Comparison of ENCODE assay signal across 8 cellular contexts in genomic region chr9:135908334-135909204, GRCh38. TPM values are rescaled to one million over a fixed set of nuclear protein-coding genes. Genes with fewer than 3 reads are reported as not detected.
DNase-seq lines count a peak whose midpoint lies in the region; ATAC-seq, FAIRE-seq and TF ChIP-seq lines count a peak whose summit lies in the region.

No MANE protein-coding gene starts in this region.

- peaks cover 39% of the 10 kb centered on the region for H3K4me1 Mint-ChIP-seq in MCF 10A (ENCODE audit: insufficient read depth, unreplicated experiment)

- ATAC-seq in IMR-90 (ENCODE audit: low read depth), result no peak
- ATAC-seq in HG03280 (IDR thresholded peaks at IDR 0.05; ENCODE audit: unreplicated experiment), result no peak

- H3K4ac ChIP-seq in IMR-90 (ENCODE audit: low read depth, low read length) (peak overlapping the region; percentile 74; the same call in 1 of the 2 replicates), mesenchymal stem cell (ENCODE audit: low read depth in 1 of 2, low read length in 2 of 2) (peak overlapping the region; percentile 70 to 71)

- peaks cover 63% of the 10 kb centered on the region for H3K36me3 Mint-ChIP-seq in MCF 10A (ENCODE audit: insufficient read depth, unreplicated experiment)

- peaks cover 25 to 61% of the 10 kb centered on the region in 2 experiments for H3K79me1 ChIP-seq in IMR-90 (ENCODE audit: low read depth in 1 of 2, low read length in 2 of 2)
- peaks cover 27% of the 10 kb centered on the region for H3K79me1 ChIP-seq in mesenchymal stem cell (replicated peaks; ENCODE audit: low read length, poor library complexity, severe bottlenecking)

- TF ChIP-seq POLR2A in IMR-90 (IDR thresholded peaks at IDR 0.05; ENCODE audit: low read depth, low read length), result no peak

- H3K4me3 ChIP-seq in IMR-90 (ENCODE audit: insufficient read depth, low read depth, low read length) (peak overlapping the region; percentile 83), mesenchymal stem cell (ENCODE audit: insufficient read depth in 1 of 2, low read depth in 1 of 2, low read length in 2 of 2) (peak overlapping the region; percentile 73 to 90)

- no peak overlapping the region for H2BK15ac ChIP-seq in IMR-90 (ENCODE audit: low read depth, low read length)
- H2BK15ac ChIP-seq in mesenchymal stem cell (ENCODE audit: low read depth, poor library complexity, severe bottlenecking), result no peak overlapping the region

- peak overlapping the region; percentile 96 for H2AK9ac ChIP-seq in IMR-90 (replicated peaks; ENCODE audit: low read depth, low read length, poor library complexity)

- BruUV-seq in IMR-90 (replicated peaks; lab: Mats Ljungman, UMichigan) (TSS peak; percentile 21), MCF 10A (replicated peaks; lab: Mats Ljungman, UMichigan) (TSS peak; percentile 38)

- H3K9ac ChIP-seq in ES-I3 (ENCODE audit: low read depth, low read length) (peak overlapping the region; percentile 83), IMR-90 (ENCODE audit: low read depth, low read length) (peak overlapping the region; percentile 73; the same call in 1 of the 2 replicates), mesenchymal stem cell (ENCODE audit: low read length) (peak overlapping the region; percentile 73)

- no peaks in the 10 kb centered on the region for H3K27me3 Mint-ChIP-seq in MCF 10A (ENCODE audit: insufficient read depth, unreplicated experiment)

- peak overlapping the region; percentile 56 to 81; a peak in 2 of 4 replicates for H4K8ac ChIP-seq in IMR-90 (ENCODE audit: low read depth in 2 of 2, low read length in 2 of 2)
- peak overlapping the region; percentile 91 for H4K8ac ChIP-seq in mesenchymal stem cell (ENCODE audit: low read length)

- TF ChIP-seq RAD21 in IMR-90 (IDR thresholded peaks at IDR 0.05; ENCODE audit: low read length), result no peak

- H3K9me3 ChIP-seq in ES-I3 (ENCODE audit: control insufficient read depth, insufficient read depth, low read length) (no peaks in the 10 kb centered on the region; the same call in 1 of the 2 replicates), IMR-90 (ENCODE audit: control insufficient read depth, insufficient read depth, low read length) (peaks cover 7% of the 10 kb centered on the region), mesenchymal stem cell (ENCODE audit: control insufficient read depth, low read length) (peaks cover 15% of the 10 kb centered on the region)

- intact Hi-C loops in IMR-90 (cut with micrococcal nuclease) (no loop called here), MCF 10A (cut with micrococcal nuclease) (no loop called here)

- H3K4me2 ChIP-seq in IMR-90 (ENCODE audit: low read depth, low read length), result peak overlapping the region; percentile 81
- H3K4me2 ChIP-seq in mesenchymal stem cell (ENCODE audit: low read length, poor library complexity, severe bottlenecking), result peak overlapping the region; percentile 97

- H3K4me1 ChIP-seq in ES-I3 (ENCODE audit: insufficient read depth, low read length), result peaks cover 5% of the 10 kb centered on the region; the same call in 1 of the 2 replicates
- peaks cover 10% of the 10 kb centered on the region for H3K4me1 ChIP-seq in IMR-90 (ENCODE audit: control insufficient read depth, insufficient read depth, low read length)
- peaks cover 18% of the 10 kb centered on the region for H3K4me1 ChIP-seq in mesenchymal stem cell (ENCODE audit: control insufficient read depth, insufficient read depth, low read depth, low read length)

- H4K5ac ChIP-seq in IMR-90 (ENCODE audit: low read depth, low read length), result no peak overlapping the region; the same call in 1 of the 2 replicates

- peaks cover 32% of the 10 kb centered on the region for H4K20me1 ChIP-seq in IMR-90 (ENCODE audit: insufficient read depth, low read length)

- no peaks in the 10 kb centered on the region for H3K27me3 ChIP-seq in IMR-90 (ENCODE audit: control insufficient read depth, insufficient read depth, low read length)
- no peaks in the 10 kb centered on the region for H3K27me3 ChIP-seq in mesenchymal stem cell (ENCODE audit: control insufficient read depth in 1 of 2, insufficient read depth in 1 of 2, low read length in 2 of 2)

- WGBS in IMR-90 (ENCODE audit: extremely low coverage in 2 of 2, insufficient read length in 1 of 2), 2 experiments, result 48% methylated on average over 13 of the region's 33 CpGs; no CpG with 5 or more reads in 1 of the 2 experiments
- WGBS in mesenchymal stem cell, result 72% methylated on average over 33 of the region's 33 CpGs

- peak overlapping the region; percentile 67 for H3K27ac Mint-ChIP-seq in MCF 10A (ENCODE audit: low read depth, unreplicated experiment)

- peak overlapping the region; percentile 36 for H2AK5ac ChIP-seq in IMR-90 (ENCODE audit: low read depth, low read length)
- H2AK5ac ChIP-seq in mesenchymal stem cell (ENCODE audit: low read length, severe bottlenecking), result no peak overlapping the region

- in situ Hi-C loops in IMR-90 (cut with MboI; ENCODE audit: low sequenced_read_pairs), result no loop called here
- in situ Hi-C loops in KBM-7 (cut with MboI; ENCODE audit: low pct_unique_long_range_greater_than_20kb, low sequenced_read_pairs), result no loop called here

- no peak overlapping the region for H3K56ac ChIP-seq in IMR-90 (ENCODE audit: extremely low read depth, insufficient read depth, low read length)

- H3K9me1 ChIP-seq in IMR-90 (ENCODE audit: insufficient read depth, low read length), result peaks cover 5% of the 10 kb centered on the region; the same call in 1 of the 2 replicates

- TF ChIP-seq CTCF in IMR-90 (conservative IDR thresholded peaks at IDR 0.05; ENCODE audit: low read depth, low read length) (no peak), MCF 10A (IDR thresholded peaks at IDR 0.05; ENCODE audit: unreplicated experiment) (no peak)

- peak overlapping the region; percentile 80; the same call in 1 of the 2 replicates for H3K14ac ChIP-seq in IMR-90 (replicated peaks; ENCODE audit: low read depth, low read length)
- no peak overlapping the region for H3K14ac ChIP-seq in mesenchymal stem cell (ENCODE audit: low read length in 2 of 2)

- H2AFZ ChIP-seq in IMR-90 (replicated peaks; ENCODE audit: low read length, poor library complexity) (peak overlapping the region; percentile 94), mesenchymal stem cell (ENCODE audit: low read depth, low read length) (no peak overlapping the region)

- no peak overlapping the region for H3K18ac ChIP-seq in IMR-90 (ENCODE audit: low read depth, low read length)
- H3K18ac ChIP-seq in mesenchymal stem cell (ENCODE audit: low read depth in 1 of 2, low read length in 2 of 2), result peak overlapping the region; percentile 58 to 94

- no peak for FAIRE-seq in urothelium cell line (lab: Jason Lieb, UNC)

- dilution Hi-C loops in IMR-90 (cut with HindIII; ENCODE audit: low sequenced_read_pairs, unreplicated experiment), result no loop called here

- H4K91ac ChIP-seq in IMR-90 (ENCODE audit: insufficient read depth, low read depth, low read length) (no peak overlapping the region), mesenchymal stem cell (ENCODE audit: low read length) (no peak overlapping the region)

- peak overlapping the region; percentile 69; the same call in 1 of the 2 replicates for H3K23ac ChIP-seq in IMR-90 (ENCODE audit: low read depth, low read length)
- peak overlapping the region in 1 of 2 experiments; percentile 34 for H3K23ac ChIP-seq in mesenchymal stem cell (ENCODE audit: low read length in 2 of 2)

- POLR2A ChIA-PET in IMR-90 (lab: Charles Lee; ENCODE audit: unreplicated experiment), result no interaction called here
- POLR2A ChIA-PET in MCF 10A (lab: Yijun Ruan, JAX), result interaction anchor here (0.6 to 1.2 kb wide), 2 partner anchors 11 to 43 kb away, joined by 3 to 6 read pairs; no protein-coding TSS in a partner anchor

- H3K36me3 ChIP-seq in ES-I3 (ENCODE audit: insufficient read depth, low read length) (peaks cover 2% of the 10 kb centered on the region; the same call in 1 of the 2 replicates), IMR-90 (ENCODE audit: control insufficient read depth, insufficient read depth, low read length) (peaks cover 22% of the 10 kb centered on the region), mesenchymal stem cell (ENCODE audit: control insufficient read depth in 1 of 2, insufficient read depth in 2 of 2, low read depth in 1 of 2, low read length in 2 of 2) (peaks cover 25 to 45% of the 10 kb centered on the region in 2 experiments)

- no peak overlapping the region for H2BK120ac ChIP-seq in IMR-90 (ENCODE audit: low read depth, low read length)
- H2BK120ac ChIP-seq in mesenchymal stem cell (ENCODE audit: low read depth, low read length), result peak overlapping the region; percentile 52

- H2BK20ac ChIP-seq in IMR-90 (ENCODE audit: low read depth, low read length), result no peak overlapping the region

- peak overlapping the region; percentile 83 for H3K4me3 Mint-ChIP-seq in MCF 10A (ENCODE audit: unreplicated experiment)

- no peak overlapping the region for H2BK5ac ChIP-seq in IMR-90 (ENCODE audit: low read depth, low read length, poor library complexity, severe bottlenecking)
- H2BK5ac ChIP-seq in mesenchymal stem cell (ENCODE audit: low read depth, low read length, poor library complexity, severe bottlenecking), result no peak overlapping the region

- H3K9me3 Mint-ChIP-seq in MCF 10A (ENCODE audit: unreplicated experiment), result peaks cover 22% of the 10 kb centered on the region

- H2BK12ac ChIP-seq in mesenchymal stem cell (ENCODE audit: low read length in 2 of 2), result no peak overlapping the region

- DNase-seq in IMR-90 (no peak), MCF 10A (ENCODE audit: unreplicated experiment) (no peak), mesenchymal stem cell (no peak), urothelium cell line (ENCODE audit: low spot score) (no peak), KBM-7 (no peak), Ammon's horn (ENCODE audit: low spot score) (no peak)

- CTCF ChIA-PET in IMR-90 (lab: Yijun Ruan, JAX), result no interaction called here
- CTCF ChIA-PET in MCF 10A (lab: Yijun Ruan, JAX), result interaction anchor here (0.7 kb wide), 1 partner anchor 166 kb away, joined by 3 read pairs; no protein-coding TSS in a partner anchor

- H3K27ac ChIP-seq in IMR-90 (ENCODE audit: insufficient read depth, low read length) (peak overlapping the region; percentile 78; the same call in 1 of the 2 replicates), mesenchymal stem cell (ENCODE audit: low read length, poor library complexity, severe bottlenecking) (no peak overlapping the region)

TF ChIP-seq in IMR-90, 13 proteins besides CTCF, POLR2A, EP300 and RAD21 (continues in another document):
- no peak for TF ChIP-seq MXI1 (IDR thresholded peaks at IDR 0.05; ENCODE audit: borderline replicate concordance, low read depth, low read length)

RNA-seq across cellular contexts. Expression of gene CAMSAP1, which starts 1.2 kb away (rescaled TPM):
- total RNA-seq in IMR-90 (2012; rRNA removed) (19.5 and 21.1 TPM in 2 replicates), MCF 10A (2022) (31.0 and 39.5 TPM in 2 replicates)
- 8.2 and 8.6 TPM in 2 replicates for polyA plus RNA-seq in IMR-90 (2012; rRNA removed)
- polyA plus RNA-seq in IMR-90 (2012; cell fraction: cytosol; rRNA removed), result 5.5 and 9.6 TPM in 2 replicates
- 8.9 and 9.8 TPM in 2 replicates for polyA plus RNA-seq in IMR-90 (2012; cell fraction: nucleus; rRNA removed; ENCODE audit: low replicate concordance)
- polyA plus RNA-seq in mesenchymal stem cell (2013, experiment 1 of 2), result 14.3 TPM
- 16.0 TPM for polyA plus RNA-seq in mesenchymal stem cell (2013, experiment 2 of 2)

RNA-seq across cellular contexts. Expression of gene UBAC1, which starts 52.6 kb away (rescaled TPM):
- total RNA-seq in IMR-90 (2012; rRNA removed), result 25.3 and 33.6 TPM in 2 replicates
- 33.9 and 36.4 TPM in 2 replicates for polyA plus RNA-seq in IMR-90 (2012; rRNA removed)
- 38.7 and 47.1 TPM in 2 replicates for polyA plus RNA-seq in IMR-90 (2012; cell fraction: cytosol; rRNA removed)
- polyA plus RNA-seq in IMR-90 (2012; cell fraction: nucleus; rRNA removed; ENCODE audit: low replicate concordance), result 63.9 and 70.8 TPM in 2 replicates
- 32.5 and 34.7 TPM in 2 replicates for total RNA-seq in MCF 10A (2022)
- polyA plus RNA-seq in mesenchymal stem cell (2013, experiment 1 of 2), result 28.9 TPM
- polyA plus RNA-seq in mesenchymal stem cell (2013, experiment 2 of 2), result 28.1 TPM
